Comparison of ENCODE assay signal across 2 cellular contexts in the genomic region with DNA sequence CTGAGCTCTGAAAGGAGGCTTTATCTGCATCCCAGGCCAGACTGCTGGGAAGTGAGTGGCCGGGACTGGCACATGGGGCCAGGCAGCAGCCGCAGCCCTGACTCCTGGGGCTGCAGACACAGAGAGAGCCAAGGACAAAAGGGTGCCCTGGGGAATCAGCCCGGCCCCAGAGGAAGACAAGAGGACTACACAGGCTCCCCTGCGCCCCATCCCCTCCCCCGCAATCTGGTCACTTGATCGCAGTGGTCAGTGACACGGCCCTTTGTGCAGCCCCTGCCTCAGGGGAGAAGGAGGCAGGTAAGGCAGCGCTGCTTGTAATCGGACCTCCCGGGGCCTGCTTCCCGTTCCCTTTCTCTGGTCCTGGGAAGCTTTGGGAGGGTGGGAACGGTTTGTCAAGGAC.
TF ChIP-seq lines count a peak whose summit lies in the region.

No MANE protein-coding gene starts in this region.

TF ChIP-seq in GM23338, 12 proteins besides CTCF, POLR2A, EP300 and RAD21:
- TF ChIP-seq ETS1 (IDR thresholded peaks at IDR 0.05) (no peak), ZNF114 (CRISPR knock-in tag; IDR thresholded peaks at IDR 0.05) (no peak), JUNB (IDR thresholded peaks at IDR 0.05; ENCODE audit: unreplicated experiment) (no peak), REST (IDR thresholded peaks at IDR 0.05; ENCODE audit: unreplicated experiment) (no peak), CREB1 (CRISPR knock-in tag; IDR thresholded peaks at IDR 0.05; ENCODE audit: low read depth) (no peak), NANOG (IDR thresholded peaks at IDR 0.05; ENCODE audit: borderline replicate concordance) (no peak), STAT1 (IDR thresholded peaks at IDR 0.05; ENCODE audit: unreplicated experiment) (no peak), EZH2 (IDR thresholded peaks at IDR 0.05; ENCODE audit: low read depth, unreplicated experiment) (no peak)
- TF ChIP-seq, protein P1, sequence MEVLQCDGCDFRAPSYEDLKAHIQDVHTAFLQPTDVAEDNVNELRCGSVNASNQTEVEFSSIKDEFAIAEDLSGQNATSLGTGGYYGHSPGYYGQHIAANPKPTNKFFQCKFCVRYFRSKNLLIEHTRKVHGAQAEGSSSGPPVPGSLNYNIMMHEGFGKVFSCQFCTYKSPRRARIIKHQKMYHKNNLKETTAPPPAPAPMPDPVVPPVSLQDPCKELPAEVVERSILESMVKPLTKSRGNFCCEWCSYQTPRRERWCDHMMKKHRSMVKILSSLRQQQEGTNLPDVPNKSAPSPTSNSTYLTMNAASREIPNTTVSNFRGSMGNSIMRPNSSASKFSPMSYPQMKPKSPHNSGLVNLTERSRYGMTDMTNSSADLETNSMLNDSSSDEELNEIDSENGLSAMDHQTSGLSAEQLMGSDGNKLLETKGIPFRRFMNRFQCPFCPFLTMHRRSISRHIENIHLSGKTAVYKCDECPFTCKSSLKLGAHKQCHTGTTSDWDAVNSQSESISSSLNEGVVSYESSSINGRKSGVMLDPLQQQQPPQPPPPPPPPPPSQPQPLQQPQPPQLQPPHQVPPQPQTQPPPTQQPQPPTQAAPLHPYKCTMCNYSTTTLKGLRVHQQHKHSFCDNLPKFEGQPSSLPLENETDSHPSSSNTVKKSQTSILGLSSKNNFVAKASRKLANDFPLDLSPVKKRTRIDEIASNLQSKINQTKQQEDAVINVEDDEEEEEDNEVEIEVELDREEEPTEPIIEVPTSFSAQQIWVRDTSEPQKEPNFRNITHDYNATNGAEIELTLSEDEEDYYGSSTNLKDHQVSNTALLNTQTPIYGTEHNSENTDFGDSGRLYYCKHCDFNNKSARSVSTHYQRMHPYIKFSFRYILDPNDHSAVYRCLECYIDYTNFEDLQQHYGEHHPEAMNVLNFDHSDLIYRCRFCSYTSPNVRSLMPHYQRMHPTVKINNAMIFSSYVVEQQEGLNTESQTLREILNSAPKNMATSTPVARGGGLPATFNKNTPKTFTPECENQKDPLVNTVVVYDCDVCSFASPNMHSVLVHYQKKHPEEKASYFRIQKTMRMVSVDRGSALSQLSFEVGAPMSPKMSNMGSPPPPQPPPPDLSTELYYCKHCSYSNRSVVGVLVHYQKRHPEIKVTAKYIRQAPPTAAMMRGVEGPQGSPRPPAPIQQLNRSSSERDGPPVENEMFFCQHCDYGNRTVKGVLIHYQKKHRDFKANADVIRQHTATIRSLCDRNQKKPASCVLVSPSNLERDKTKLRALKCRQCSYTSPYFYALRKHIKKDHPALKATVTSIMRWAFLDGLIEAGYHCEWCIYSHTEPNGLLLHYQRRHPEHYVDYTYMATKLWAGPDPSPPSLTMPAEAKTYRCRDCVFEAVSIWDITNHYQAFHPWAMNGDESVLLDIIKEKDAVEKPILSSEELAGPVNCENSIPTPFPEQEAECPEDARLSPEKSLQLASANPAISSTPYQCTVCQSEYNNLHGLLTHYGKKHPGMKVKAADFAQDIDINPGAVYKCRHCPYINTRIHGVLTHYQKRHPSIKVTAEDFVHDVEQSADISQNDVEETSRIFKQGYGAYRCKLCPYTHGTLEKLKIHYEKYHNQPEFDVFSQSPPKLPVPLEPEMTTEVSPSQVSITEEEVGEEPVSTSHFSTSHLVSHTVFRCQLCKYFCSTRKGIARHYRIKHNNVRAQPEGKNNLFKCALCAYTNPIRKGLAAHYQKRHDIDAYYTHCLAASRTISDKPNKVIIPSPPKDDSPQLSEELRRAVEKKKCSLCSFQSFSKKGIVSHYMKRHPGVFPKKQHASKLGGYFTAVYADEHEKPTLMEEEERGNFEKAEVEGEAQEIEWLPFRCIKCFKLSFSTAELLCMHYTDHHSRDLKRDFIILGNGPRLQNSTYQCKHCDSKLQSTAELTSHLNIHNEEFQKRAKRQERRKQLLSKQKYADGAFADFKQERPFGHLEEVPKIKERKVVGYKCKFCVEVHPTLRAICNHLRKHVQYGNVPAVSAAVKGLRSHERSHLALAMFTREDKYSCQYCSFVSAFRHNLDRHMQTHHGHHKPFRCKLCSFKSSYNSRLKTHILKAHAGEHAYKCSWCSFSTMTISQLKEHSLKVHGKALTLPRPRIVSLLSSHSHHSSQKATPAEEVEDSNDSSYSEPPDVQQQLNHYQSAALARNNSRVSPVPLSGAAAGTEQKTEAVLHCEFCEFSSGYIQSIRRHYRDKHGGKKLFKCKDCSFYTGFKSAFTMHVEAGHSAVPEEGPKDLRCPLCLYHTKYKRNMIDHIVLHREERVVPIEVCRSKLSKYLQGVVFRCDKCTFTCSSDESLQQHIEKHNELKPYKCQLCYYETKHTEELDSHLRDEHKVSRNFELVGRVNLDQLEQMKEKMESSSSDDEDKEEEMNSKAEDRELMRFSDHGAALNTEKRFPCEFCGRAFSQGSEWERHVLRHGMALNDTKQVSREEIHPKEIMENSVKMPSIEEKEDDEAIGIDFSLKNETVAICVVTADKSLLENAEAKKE (CRISPR knock-in tag; IDR thresholded peaks at IDR 0.05): no peak

TF ChIP-seq in H1, 55 proteins besides CTCF, POLR2A, EP300 and RAD21:
- no peak for TF ChIP-seq CEBPB (IDR thresholded peaks at IDR 0.05; ENCODE audit: low read depth, low read length)
- no peak for TF ChIP-seq EGR1 (IDR thresholded peaks at IDR 0.05; ENCODE audit: borderline replicate concordance, low read depth, low read length)
